ENCODE assay signal across 1 cellular context in genomic region chr7:157309990-157310668, GRCh38.
TF ChIP-seq lines count a peak whose summit lies in the region.

No MANE protein-coding gene starts in this region.

TF ChIP-seq in WTC11, 78 proteins besides CTCF, POLR2A, EP300 and RAD21 (continued from another document and continues in another):
- TF ChIP-seq E2F1 (CRISPR knock-in tag; IDR thresholded peaks at IDR 0.05), result no peak
- peak; percentile 57; the same call in 1 of the 2 replicates for TF ChIP-seq CREB1 (CRISPR knock-in tag; IDR thresholded peaks at IDR 0.05)
- peak; percentile 21; the same call in 1 of the 2 replicates for TF ChIP-seq ZNF317 (CRISPR knock-in tag; IDR thresholded peaks at IDR 0.05; ENCODE audit: borderline replicate concordance, low read depth)
- 0 out of 2 replicates have a peak, but pooled peaks have one; percentile 15 for TF ChIP-seq ZSCAN18 (CRISPR knock-in tag; IDR thresholded peaks at IDR 0.05)
- no peak for TF ChIP-seq RELA (CRISPR knock-in tag; IDR thresholded peaks at IDR 0.05; ENCODE audit: borderline replicate concordance)
- TF ChIP-seq, protein P1, sequence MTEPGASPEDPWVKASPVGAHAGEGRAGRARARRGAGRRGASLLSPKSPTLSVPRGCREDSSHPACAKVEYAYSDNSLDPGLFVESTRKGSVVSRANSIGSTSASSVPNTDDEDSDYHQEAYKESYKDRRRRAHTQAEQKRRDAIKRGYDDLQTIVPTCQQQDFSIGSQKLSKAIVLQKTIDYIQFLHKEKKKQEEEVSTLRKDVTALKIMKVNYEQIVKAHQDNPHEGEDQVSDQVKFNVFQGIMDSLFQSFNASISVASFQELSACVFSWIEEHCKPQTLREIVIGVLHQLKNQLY (CRISPR knock-in tag; IDR thresholded peaks at IDR 0.05), result no peak
- TF ChIP-seq, protein P2, sequence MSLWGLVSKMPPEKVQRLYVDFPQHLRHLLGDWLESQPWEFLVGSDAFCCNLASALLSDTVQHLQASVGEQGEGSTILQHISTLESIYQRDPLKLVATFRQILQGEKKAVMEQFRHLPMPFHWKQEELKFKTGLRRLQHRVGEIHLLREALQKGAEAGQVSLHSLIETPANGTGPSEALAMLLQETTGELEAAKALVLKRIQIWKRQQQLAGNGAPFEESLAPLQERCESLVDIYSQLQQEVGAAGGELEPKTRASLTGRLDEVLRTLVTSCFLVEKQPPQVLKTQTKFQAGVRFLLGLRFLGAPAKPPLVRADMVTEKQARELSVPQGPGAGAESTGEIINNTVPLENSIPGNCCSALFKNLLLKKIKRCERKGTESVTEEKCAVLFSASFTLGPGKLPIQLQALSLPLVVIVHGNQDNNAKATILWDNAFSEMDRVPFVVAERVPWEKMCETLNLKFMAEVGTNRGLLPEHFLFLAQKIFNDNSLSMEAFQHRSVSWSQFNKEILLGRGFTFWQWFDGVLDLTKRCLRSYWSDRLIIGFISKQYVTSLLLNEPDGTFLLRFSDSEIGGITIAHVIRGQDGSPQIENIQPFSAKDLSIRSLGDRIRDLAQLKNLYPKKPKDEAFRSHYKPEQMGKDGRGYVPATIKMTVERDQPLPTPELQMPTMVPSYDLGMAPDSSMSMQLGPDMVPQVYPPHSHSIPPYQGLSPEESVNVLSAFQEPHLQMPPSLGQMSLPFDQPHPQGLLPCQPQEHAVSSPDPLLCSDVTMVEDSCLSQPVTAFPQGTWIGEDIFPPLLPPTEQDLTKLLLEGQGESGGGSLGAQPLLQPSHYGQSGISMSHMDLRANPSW (CRISPR knock-in tag; conservative IDR thresholded peaks at IDR 0.05; ENCODE audit: low read depth), result no peak
- TF ChIP-seq, protein P3, sequence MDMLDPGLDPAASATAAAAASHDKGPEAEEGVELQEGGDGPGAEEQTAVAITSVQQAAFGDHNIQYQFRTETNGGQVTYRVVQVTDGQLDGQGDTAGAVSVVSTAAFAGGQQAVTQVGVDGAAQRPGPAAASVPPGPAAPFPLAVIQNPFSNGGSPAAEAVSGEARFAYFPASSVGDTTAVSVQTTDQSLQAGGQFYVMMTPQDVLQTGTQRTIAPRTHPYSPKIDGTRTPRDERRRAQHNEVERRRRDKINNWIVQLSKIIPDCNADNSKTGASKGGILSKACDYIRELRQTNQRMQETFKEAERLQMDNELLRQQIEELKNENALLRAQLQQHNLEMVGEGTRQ (CRISPR knock-in tag; IDR thresholded peaks at IDR 0.05), result peak; percentile 59
- TF ChIP-seq, protein P4, sequence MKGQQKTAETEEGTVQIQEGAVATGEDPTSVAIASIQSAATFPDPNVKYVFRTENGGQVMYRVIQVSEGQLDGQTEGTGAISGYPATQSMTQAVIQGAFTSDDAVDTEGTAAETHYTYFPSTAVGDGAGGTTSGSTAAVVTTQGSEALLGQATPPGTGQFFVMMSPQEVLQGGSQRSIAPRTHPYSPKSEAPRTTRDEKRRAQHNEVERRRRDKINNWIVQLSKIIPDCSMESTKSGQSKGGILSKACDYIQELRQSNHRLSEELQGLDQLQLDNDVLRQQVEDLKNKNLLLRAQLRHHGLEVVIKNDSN (CRISPR knock-in tag; IDR thresholded peaks at IDR 0.05), result peak; percentile 73
- 0 out of 2 replicates have a peak, but pooled peaks have one; percentile 41 for TF ChIP-seq ZNF671 (CRISPR knock-in tag; IDR thresholded peaks at IDR 0.05)
- no peak for TF ChIP-seq ZNF219 (CRISPR knock-in tag; IDR thresholded peaks at IDR 0.05; ENCODE audit: borderline replicate concordance)
- TF ChIP-seq, protein P5, sequence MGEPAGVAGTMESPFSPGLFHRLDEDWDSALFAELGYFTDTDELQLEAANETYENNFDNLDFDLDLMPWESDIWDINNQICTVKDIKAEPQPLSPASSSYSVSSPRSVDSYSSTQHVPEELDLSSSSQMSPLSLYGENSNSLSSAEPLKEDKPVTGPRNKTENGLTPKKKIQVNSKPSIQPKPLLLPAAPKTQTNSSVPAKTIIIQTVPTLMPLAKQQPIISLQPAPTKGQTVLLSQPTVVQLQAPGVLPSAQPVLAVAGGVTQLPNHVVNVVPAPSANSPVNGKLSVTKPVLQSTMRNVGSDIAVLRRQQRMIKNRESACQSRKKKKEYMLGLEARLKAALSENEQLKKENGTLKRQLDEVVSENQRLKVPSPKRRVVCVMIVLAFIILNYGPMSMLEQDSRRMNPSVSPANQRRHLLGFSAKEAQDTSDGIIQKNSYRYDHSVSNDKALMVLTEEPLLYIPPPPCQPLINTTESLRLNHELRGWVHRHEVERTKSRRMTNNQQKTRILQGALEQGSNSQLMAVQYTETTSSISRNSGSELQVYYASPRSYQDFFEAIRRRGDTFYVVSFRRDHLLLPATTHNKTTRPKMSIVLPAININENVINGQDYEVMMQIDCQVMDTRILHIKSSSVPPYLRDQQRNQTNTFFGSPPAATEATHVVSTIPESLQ (CRISPR knock-in tag; IDR thresholded peaks at IDR 0.05), result no peak
- TF ChIP-seq ETV6 (CRISPR knock-in tag; IDR thresholded peaks at IDR 0.05), result peak; percentile 96
- no peak; the same call in 1 of the 2 replicates for TF ChIP-seq SMAD4 (CRISPR knock-in tag; IDR thresholded peaks at IDR 0.05)
- TF ChIP-seq, protein P6, sequence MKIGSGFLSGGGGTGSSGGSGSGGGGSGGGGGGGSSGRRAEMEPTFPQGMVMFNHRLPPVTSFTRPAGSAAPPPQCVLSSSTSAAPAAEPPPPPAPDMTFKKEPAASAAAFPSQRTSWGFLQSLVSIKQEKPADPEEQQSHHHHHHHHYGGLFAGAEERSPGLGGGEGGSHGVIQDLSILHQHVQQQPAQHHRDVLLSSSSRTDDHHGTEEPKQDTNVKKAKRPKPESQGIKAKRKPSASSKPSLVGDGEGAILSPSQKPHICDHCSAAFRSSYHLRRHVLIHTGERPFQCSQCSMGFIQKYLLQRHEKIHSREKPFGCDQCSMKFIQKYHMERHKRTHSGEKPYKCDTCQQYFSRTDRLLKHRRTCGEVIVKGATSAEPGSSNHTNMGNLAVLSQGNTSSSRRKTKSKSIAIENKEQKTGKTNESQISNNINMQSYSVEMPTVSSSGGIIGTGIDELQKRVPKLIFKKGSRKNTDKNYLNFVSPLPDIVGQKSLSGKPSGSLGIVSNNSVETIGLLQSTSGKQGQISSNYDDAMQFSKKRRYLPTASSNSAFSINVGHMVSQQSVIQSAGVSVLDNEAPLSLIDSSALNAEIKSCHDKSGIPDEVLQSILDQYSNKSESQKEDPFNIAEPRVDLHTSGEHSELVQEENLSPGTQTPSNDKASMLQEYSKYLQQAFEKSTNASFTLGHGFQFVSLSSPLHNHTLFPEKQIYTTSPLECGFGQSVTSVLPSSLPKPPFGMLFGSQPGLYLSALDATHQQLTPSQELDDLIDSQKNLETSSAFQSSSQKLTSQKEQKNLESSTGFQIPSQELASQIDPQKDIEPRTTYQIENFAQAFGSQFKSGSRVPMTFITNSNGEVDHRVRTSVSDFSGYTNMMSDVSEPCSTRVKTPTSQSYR (CRISPR knock-in tag; IDR thresholded peaks at IDR 0.05), result 0 out of 2 replicates have a peak, but pooled peaks have one; percentile 51
- TF ChIP-seq GABPB1 (CRISPR knock-in tag; IDR thresholded peaks at IDR 0.05), result no peak
- TF ChIP-seq TP53 (CRISPR knock-in tag; IDR thresholded peaks at IDR 0.05), result peak; percentile 84; the same call in 1 of the 2 replicates
- TF ChIP-seq EMX1 (CRISPR knock-in tag; IDR thresholded peaks at IDR 0.05), result no peak
- TF ChIP-seq, protein P7, sequence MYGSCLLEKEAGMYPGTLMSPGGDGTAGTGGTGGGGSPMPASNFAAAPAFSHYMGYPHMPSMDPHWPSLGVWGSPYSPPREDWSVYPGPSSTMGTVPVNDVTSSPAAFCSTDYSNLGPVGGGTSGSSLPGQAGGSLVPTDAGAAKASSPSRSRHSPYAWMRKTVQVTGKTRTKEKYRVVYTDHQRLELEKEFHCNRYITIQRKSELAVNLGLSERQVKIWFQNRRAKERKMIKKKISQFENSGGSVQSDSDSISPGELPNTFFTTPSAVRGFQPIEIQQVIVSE (CRISPR knock-in tag; IDR thresholded peaks at IDR 0.05; ENCODE audit: borderline replicate concordance), result no peak
- peak; percentile 83; the same call in 1 of the 2 replicates for TF ChIP-seq CBFB (CRISPR knock-in tag; IDR thresholded peaks at IDR 0.05; ENCODE audit: low read depth)
- no peak for TF ChIP-seq NR2C2 (CRISPR knock-in tag; IDR thresholded peaks at IDR 0.05)
- no peak for TF ChIP-seq GRHL2 (CRISPR knock-in tag; IDR thresholded peaks at IDR 0.05; ENCODE audit: insufficient replicate concordance, severe bottlenecking)
- TF ChIP-seq TEAD1 (CRISPR knock-in tag; IDR thresholded peaks at IDR 0.05), result peak; percentile 96
- TF ChIP-seq ATF2 (CRISPR knock-in tag; IDR thresholded peaks at IDR 0.05; ENCODE audit: borderline replicate concordance, low read depth), result no peak
- TF ChIP-seq SOX15 (CRISPR knock-in tag; IDR thresholded peaks at IDR 0.05), result no peak
- no peak for TF ChIP-seq ELF4 (CRISPR knock-in tag; IDR thresholded peaks at IDR 0.05; ENCODE audit: low read depth)
- TF ChIP-seq FOXP1 (CRISPR knock-in tag; IDR thresholded peaks at IDR 0.05; ENCODE audit: borderline replicate concordance), result no peak
- TF ChIP-seq, protein P8, sequence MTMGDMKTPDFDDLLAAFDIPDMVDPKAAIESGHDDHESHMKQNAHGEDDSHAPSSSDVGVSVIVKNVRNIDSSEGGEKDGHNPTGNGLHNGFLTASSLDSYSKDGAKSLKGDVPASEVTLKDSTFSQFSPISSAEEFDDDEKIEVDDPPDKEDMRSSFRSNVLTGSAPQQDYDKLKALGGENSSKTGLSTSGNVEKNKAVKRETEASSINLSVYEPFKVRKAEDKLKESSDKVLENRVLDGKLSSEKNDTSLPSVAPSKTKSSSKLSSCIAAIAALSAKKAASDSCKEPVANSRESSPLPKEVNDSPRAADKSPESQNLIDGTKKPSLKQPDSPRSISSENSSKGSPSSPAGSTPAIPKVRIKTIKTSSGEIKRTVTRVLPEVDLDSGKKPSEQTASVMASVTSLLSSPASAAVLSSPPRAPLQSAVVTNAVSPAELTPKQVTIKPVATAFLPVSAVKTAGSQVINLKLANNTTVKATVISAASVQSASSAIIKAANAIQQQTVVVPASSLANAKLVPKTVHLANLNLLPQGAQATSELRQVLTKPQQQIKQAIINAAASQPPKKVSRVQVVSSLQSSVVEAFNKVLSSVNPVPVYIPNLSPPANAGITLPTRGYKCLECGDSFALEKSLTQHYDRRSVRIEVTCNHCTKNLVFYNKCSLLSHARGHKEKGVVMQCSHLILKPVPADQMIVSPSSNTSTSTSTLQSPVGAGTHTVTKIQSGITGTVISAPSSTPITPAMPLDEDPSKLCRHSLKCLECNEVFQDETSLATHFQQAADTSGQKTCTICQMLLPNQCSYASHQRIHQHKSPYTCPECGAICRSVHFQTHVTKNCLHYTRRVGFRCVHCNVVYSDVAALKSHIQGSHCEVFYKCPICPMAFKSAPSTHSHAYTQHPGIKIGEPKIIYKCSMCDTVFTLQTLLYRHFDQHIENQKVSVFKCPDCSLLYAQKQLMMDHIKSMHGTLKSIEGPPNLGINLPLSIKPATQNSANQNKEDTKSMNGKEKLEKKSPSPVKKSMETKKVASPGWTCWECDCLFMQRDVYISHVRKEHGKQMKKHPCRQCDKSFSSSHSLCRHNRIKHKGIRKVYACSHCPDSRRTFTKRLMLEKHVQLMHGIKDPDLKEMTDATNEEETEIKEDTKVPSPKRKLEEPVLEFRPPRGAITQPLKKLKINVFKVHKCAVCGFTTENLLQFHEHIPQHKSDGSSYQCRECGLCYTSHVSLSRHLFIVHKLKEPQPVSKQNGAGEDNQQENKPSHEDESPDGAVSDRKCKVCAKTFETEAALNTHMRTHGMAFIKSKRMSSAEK (CRISPR knock-in tag; IDR thresholded peaks at IDR 0.05; ENCODE audit: borderline replicate concordance), result no peak
- peak; percentile 100 for TF ChIP-seq ZMAT4 (CRISPR knock-in tag; IDR thresholded peaks at IDR 0.05)
- TF ChIP-seq, protein P9, sequence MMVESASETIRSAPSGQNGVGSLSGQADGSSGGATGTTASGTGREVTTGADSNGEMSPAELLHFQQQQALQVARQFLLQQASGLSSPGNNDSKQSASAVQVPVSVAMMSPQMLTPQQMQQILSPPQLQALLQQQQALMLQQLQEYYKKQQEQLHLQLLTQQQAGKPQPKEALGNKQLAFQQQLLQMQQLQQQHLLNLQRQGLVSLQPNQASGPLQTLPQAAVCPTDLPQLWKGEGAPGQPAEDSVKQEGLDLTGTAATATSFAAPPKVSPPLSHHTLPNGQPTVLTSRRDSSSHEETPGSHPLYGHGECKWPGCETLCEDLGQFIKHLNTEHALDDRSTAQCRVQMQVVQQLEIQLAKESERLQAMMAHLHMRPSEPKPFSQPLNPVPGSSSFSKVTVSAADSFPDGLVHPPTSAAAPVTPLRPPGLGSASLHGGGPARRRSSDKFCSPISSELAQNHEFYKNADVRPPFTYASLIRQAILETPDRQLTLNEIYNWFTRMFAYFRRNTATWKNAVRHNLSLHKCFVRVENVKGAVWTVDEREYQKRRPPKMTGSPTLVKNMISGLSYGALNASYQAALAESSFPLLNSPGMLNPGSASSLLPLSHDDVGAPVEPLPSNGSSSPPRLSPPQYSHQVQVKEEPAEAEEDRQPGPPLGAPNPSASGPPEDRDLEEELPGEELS (CRISPR knock-in tag; IDR thresholded peaks at IDR 0.05), result peak; percentile 96
